Comparison of ENCODE assay signal across 9 cellular contexts in the genomic region with DNA sequence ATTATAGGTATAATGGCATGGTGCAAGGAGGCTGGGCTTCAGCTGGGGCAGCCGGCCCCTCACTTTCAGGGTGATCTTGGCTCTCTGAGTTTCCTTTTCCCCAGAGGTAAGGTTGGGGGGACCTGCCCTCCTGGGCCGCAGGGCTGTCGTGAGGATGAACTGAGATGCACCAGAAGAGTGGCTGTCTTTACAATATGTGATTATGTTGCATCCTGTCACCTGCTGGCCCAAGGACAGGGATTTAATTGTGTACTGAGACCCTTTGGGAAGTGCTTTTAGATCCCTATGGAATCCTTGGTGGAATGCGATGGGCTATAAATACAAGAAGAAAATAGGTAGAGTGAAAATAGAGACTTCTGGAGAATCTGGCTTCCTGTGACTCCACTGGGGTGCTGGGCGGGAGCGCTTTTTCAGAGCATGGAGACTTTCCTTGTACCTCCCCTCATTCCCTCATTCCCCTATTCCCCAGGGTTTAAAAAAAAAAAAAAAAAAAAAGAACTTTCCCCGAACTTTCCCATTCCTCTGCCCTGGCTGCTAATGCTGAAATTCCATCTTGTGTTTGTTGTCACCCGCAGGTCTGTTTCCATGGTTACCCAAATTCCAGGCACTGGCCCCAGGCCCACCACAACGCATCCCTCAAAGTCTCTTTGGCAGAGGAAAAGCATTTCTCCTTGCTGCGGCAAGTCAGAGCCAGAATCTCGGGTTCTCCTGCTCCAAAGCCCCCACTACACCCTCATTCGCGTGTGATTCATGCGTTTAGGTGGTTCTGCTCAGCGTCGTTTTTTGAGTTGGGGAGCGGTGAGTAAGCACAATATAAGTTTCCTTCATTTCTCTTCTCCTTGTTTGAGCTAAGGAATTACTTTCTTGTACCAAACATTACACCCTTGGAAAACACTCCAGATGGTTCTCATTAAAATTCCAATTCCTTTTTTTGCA. TPM values are rescaled to one million over a fixed set of nuclear protein-coding genes. Genes with fewer than 3 reads are reported as not detected.
DNase-seq lines count a peak whose midpoint lies in the region; ATAC-seq and TF ChIP-seq lines count a peak whose summit lies in the region.
"Had no signal": no experiment of that assay in that cellular context is flagged by ENCODE, and none has a peak within 500 bp of the region (broad histone marks: within the 10 kb centered on the region; RNA-seq: fewer than 3 reads in every experiment).

No MANE protein-coding gene starts in this region.

- H3K27me3 ChIP-seq in HUES6 (ENCODE audit: control insufficient read depth, insufficient read depth, low read length) (no peaks in the 10 kb centered on the region), duodenal mucosa (ENCODE audit: control insufficient read depth in 1 of 2, insufficient read depth in 2 of 2, low read length in 2 of 2) (no peaks in the 10 kb centered on the region), lung (ENCODE audit: control insufficient read depth, insufficient read depth) (no peaks in the 10 kb centered on the region), thoracic aorta (replicated peaks; ENCODE audit: insufficient read depth) (no peaks in the 10 kb centered on the region)

- H3K4me3 ChIP-seq in HUES6 (ENCODE audit: low read depth, low read length) = peak overlapping the region; percentile 35; the same call in 1 of the 2 replicates
- H3K4me3 ChIP-seq in duodenal mucosa (ENCODE audit: low read depth in 1 of 2, low read length in 2 of 2) = no peak overlapping the region
- H3K4me3 ChIP-seq in lung = no peak overlapping the region
- peak overlapping the region; percentile 17 for H3K4me3 ChIP-seq in thoracic aorta

- DNase-seq in lung (ENCODE audit: low spot score) (peak; percentile 47), thoracic aorta (ENCODE audit: low spot score) (peak; percentile 31), SHP77 treated with DMSO at 0.1 percent for 48 hours (lab: John Stamatoyannopoulos, UW) (no peak), NCI-H1092 treated with DMSO at 0.1 percent for 48 hours (lab: John Stamatoyannopoulos, UW) (no peak)
- no peak for DNase-seq in stimulated activated CD4-positive, alpha-beta T cell treated with anti-CD3 and anti-CD28 coated beads, Interleukin-4, amount 100 ng/mL, for 1 hour
- DNase-seq: stimulated activated naive CD4-positive, alpha-beta T cell treated with Interleukin-2 at 50 U/mL for 16 hours had no signal

- WGBS in lung, 2 donors = 74 to 80% methylated on average over 17 of the region's 17 CpGs

- H3K4me1 ChIP-seq in HUES6 (ENCODE audit: control insufficient read depth, insufficient read depth, low read length) = peaks cover 31% of the 10 kb centered on the region
- H3K4me1 ChIP-seq in duodenal mucosa (ENCODE audit: control insufficient read depth in 1 of 2, insufficient read depth in 2 of 2, low read length in 2 of 2) = peaks cover 4 to 5% of the 10 kb centered on the region in 2 donors
- peaks cover 0 to 3% of the 10 kb centered on the region in 2 donors for H3K4me1 ChIP-seq in lung (ENCODE audit: control insufficient read depth in 2 of 2, insufficient read depth in 2 of 2, low read length in 2 of 2)
- peaks cover 43 to 60% of the 10 kb centered on the region in 2 donors for H3K4me1 ChIP-seq in thoracic aorta (ENCODE audit: control insufficient read depth in 1 of 2, low read depth in 2 of 2)

- no peaks in the 10 kb centered on the region for H3K9me3 ChIP-seq in HUES6 (ENCODE audit: control insufficient read depth, insufficient read depth, low read depth, low read length)
- H3K9me3 ChIP-seq in duodenal mucosa (ENCODE audit: control insufficient read depth in 1 of 2, low read length in 2 of 2) = no peaks in the 10 kb centered on the region
- H3K9me3 ChIP-seq in lung (ENCODE audit: control insufficient read depth in 2 of 2, insufficient read depth in 1 of 2, low read length in 1 of 2) = no peaks in the 10 kb centered on the region
- no peaks in the 10 kb centered on the region for H3K9me3 ChIP-seq in thoracic aorta

- H3K27ac ChIP-seq in HUES6 (ENCODE audit: low read depth, low read length) (peak overlapping the region; percentile 80), duodenal mucosa (ENCODE audit: low read depth, low read length) (peak overlapping the region; percentile 68), lung (ENCODE audit: low read depth in 1 of 2, low read length in 1 of 2) (peak overlapping the region in 1 of 2 donors; percentile 89), thoracic aorta (peak overlapping the region; percentile 79 to 82)

- ATAC-seq in lung (ENCODE audit: insufficient read depth, low FRiP score) (peak; percentile 54), thoracic aorta (ENCODE audit: insufficient number of reproducible peaks, low FRiP score, low read depth) (peak; percentile 79), HG02642 (IDR thresholded peaks at IDR 0.05; ENCODE audit: poor library complexity, unreplicated experiment) (no peak)

- no peaks in the 10 kb centered on the region for H3K36me3 ChIP-seq in HUES6 (ENCODE audit: control insufficient read depth, insufficient read depth, low read length)
- H3K36me3 ChIP-seq in duodenal mucosa (ENCODE audit: control insufficient read depth in 1 of 2, insufficient read depth in 2 of 2, low read length in 2 of 2) = no peaks in the 10 kb centered on the region
- no peaks in the 10 kb centered on the region for H3K36me3 ChIP-seq in lung (ENCODE audit: control insufficient read depth in 2 of 2, insufficient read depth in 2 of 2, low read length in 2 of 2)
- H3K36me3 ChIP-seq in thoracic aorta = no peaks in the 10 kb centered on the region

- H3K9ac ChIP-seq in HUES6 (ENCODE audit: low read length) = peak overlapping the region; percentile 55
- H3K9ac ChIP-seq in duodenal mucosa (ENCODE audit: low read depth in 1 of 2, low read length in 2 of 2) = no peak overlapping the region

- TF ChIP-seq CTCF in lung (IDR thresholded peaks at IDR 0.05; ENCODE audit: control extremely low read depth, extremely low read depth) = no peak
- TF ChIP-seq CTCF in thoracic aorta (IDR thresholded peaks at IDR 0.05) = no peak

RNA-seq across cellular contexts. Expression of a gene that starts 21.8 kb away (rescaled TPM):
- total RNA-seq in lung = 10 to 100 TPM; 36.9 to 54.9 TPM
- polyA plus RNA-seq in lung = 10 to 100 TPM; 71.3 to 85.2 TPM
- 10 to 100 TPM; 52.2 to 66.2 TPM for total RNA-seq in thoracic aorta

RNA-seq across cellular contexts. Expression of a gene that starts 21.9 kb away (rescaled TPM):
- total RNA-seq in lung (10 to 100 TPM; 18.8 to 50.1 TPM), thoracic aorta (10 to 100 TPM; 20.4 to 28.3 TPM)
- polyA plus RNA-seq in lung = 10 to 100 TPM; 12.4 to 17.6 TPM

Comparison
In these comparisons a context has a peak if more than half of its experiments do, and no peak if none do; other contexts are left out.
1. H3K4me3 ChIP-seq: peak in HUES6 (single experiment) and thoracic aorta (single experiment); none in duodenal mucosa (0 of 2) and lung (single experiment).
2. DNase-seq: peak in lung (single experiment) and thoracic aorta (single experiment); none in stimulated activated CD4-positive, alpha-beta T cell treated with anti-CD3 and anti-CD28 coated beads, Interleukin-4, amount 100 ng/mL, for 1 hour (single experiment), SHP77 treated with DMSO at 0.1 percent for 48 hours (single experiment) and NCI-H1092 treated with DMSO at 0.1 percent for 48 hours (single experiment).